38 cellular contexts compared by ENCODE assay signal in the genomic region with DNA sequence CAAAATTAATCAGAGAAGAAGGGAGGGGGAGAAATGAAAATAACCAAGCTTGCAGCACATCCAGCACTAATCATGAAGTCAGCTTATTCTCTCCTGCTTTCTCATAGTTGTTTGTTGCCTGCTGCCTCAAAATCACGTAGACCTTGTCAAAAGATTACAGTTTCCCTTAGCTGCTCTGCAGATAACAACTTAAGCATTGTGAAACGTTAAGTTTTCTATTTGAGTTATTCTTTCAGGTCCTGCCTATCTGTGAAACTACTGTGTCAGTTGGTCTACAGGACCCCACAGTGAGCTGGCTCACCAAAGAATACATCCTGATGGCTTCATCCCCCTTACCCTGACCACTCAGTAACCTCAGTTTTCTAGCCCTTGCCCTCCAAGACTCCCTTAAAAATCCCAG. TPM values are rescaled to one million over a fixed set of nuclear protein-coding genes. Genes with fewer than 3 reads are reported as not detected.
"Had no signal": no experiment of that assay in that cellular context is flagged by ENCODE, and none has a peak within 500 bp of the region (broad histone marks: within the 10 kb centered on the region; RNA-seq: fewer than 3 reads in every experiment).

No MANE protein-coding gene starts in this region.

- H3K27ac Mint-ChIP-seq: activated B cell treated with CpG ODN at 0.5 μM for 24 hours; activated naive CD8-positive, alpha-beta T cell; activated T-cell treated with anti-CD3 and anti-CD28 coated beads, Interleukin-2, amount 50 U/mL, for 24 hours; activated T-helper 1 cell treated with anti-CD3 and anti-CD28 coated beads, Interleukin-12 subunit alpha, Interleukin-12 subunit beta, Interleukin-2, Interleukin-4 antibody, amounts not matched to agents 30 ng/mL and 10 ng/mL and 1 ng/mL, durations not matched to agents 14 hours and 24 hours and 36 hours; effector memory CD8-positive, alpha-beta T cell; T-helper 2 cell treated with Interferon-gamma antibody and Interleukin-4, amounts not matched to agents 5 μg/mL and 100 μg/mL, for 36 hours had no signal

- H3K4me3 ChIP-seq: esophagus squamous epithelium, gastroesophageal sphincter, heart right ventricle had no signal

- H3K27ac ChIP-seq: brain microvascular endothelial cell, esophagus squamous epithelium, gastroesophageal sphincter, heart right ventricle, WERI-Rb-1 had no signal

- H3K9me3 Mint-ChIP-seq: activated B cell treated with CpG ODN at 0.5 μM for 24 hours; activated T-cell treated with anti-CD3 and anti-CD28 coated beads, Interleukin-2, amount 50 U/mL, for 24 hours; activated T-helper 1 cell treated with anti-CD3 and anti-CD28 coated beads, Interleukin-12 subunit alpha, Interleukin-12 subunit beta, Interleukin-2, Interleukin-4 antibody, amounts not matched to agents 30 ng/mL and 10 ng/mL and 1 ng/mL, durations not matched to agents 14 hours and 24 hours and 36 hours; effector memory CD8-positive, alpha-beta T cell had no signal

- H3K4me1 ChIP-seq: esophagus squamous epithelium, gastroesophageal sphincter, heart right ventricle had no signal

- ATAC-seq: activated CD4-positive, CD25-positive, alpha-beta regulatory T cell treated with anti-CD3 and anti-CD28 coated beads, Interleukin-2, amount 50 U/mL, for 24 hours; effector memory CD8-positive, alpha-beta T cell; gastroesophageal sphincter; heart right ventricle; T-helper 17 cell had no signal

- H3K36me3 ChIP-seq: brain microvascular endothelial cell, esophagus squamous epithelium, gastroesophageal sphincter, heart right ventricle, WERI-Rb-1 had no signal

- FAIRE-seq: astrocyte, colon had no signal

- H3K36me3 Mint-ChIP-seq: activated naive CD8-positive, alpha-beta T cell had no signal

- H3K27me3 ChIP-seq: brain microvascular endothelial cell, esophagus squamous epithelium, gastroesophageal sphincter had no signal

- H3K4me1 Mint-ChIP-seq: activated B cell treated with CpG ODN at 0.5 μM for 24 hours had no signal

- H3K9me3 ChIP-seq: esophagus squamous epithelium, gastroesophageal sphincter, heart right ventricle had no signal

- H3K4me3 Mint-ChIP-seq: activated B cell treated with CpG ODN at 0.5 μM for 24 hours; activated naive CD8-positive, alpha-beta T cell; activated T-cell treated with anti-CD3 and anti-CD28 coated beads, Interleukin-2, amount 50 U/mL, for 24 hours; activated T-helper 1 cell treated with anti-CD3 and anti-CD28 coated beads, Interleukin-12 subunit alpha, Interleukin-12 subunit beta, Interleukin-2, Interleukin-4 antibody, amounts not matched to agents 30 ng/mL and 10 ng/mL and 1 ng/mL, durations not matched to agents 14 hours and 24 hours and 36 hours; effector memory CD8-positive, alpha-beta T cell; T-helper 17 cell; T-helper 2 cell treated with Interferon-gamma antibody and Interleukin-4, amounts not matched to agents 5 μg/mL and 100 μg/mL, for 36 hours had no signal

- H3K27me3 Mint-ChIP-seq: activated naive CD8-positive, alpha-beta T cell; activated T-cell treated with anti-CD3 and anti-CD28 coated beads, Interleukin-2, amount 50 U/mL, for 24 hours; T-helper 17 cell had no signal

- DNase-seq: activated B cell treated with CpG ODN at 0.5 μM for 24 hours; activated CD4-positive, alpha-beta T cell treated with anti-CD3 and anti-CD28 coated beads for 48 hours; activated CD4-positive, alpha-beta T cell treated with anti-CD3 and anti-CD28 coated beads, Interleukin-2, amount 50 U/mL, for 1 hour; activated CD4-positive, alpha-beta T cell treated with anti-CD3 and anti-CD28 coated beads, Interleukin-2, amount 50 U/mL, for 48 hours; activated CD8-positive, alpha-beta memory T cell treated with anti-CD3 and anti-CD28 coated beads, Interleukin-2, amount 50 U/mL, for 48 hours; activated effector memory CD4-positive, alpha-beta T cell treated with Interleukin-2 at 50 U/mL for 16 hours; activated gamma-delta T cell treated with Interleukin-2 at 50 U/mL for 16 hours; activated naive CD4-positive, alpha-beta T cell treated with anti-CD3 and anti-CD28 coated beads, Interleukin-2, amount 50 U/mL, for 16 hours; activated naive CD4-positive, alpha-beta T cell treated with Interleukin-2 at 50 U/mL for 16 hours; activated T-cell treated with anti-CD3 and anti-CD28 coated beads for 4 hours; activated T-cell treated with anti-CD3 and anti-CD28 coated beads, Interleukin-2, amount 50 U/mL, for 24 hours; amniotic stem cell; anterior cingulate cortex; brain microvascular endothelial cell; caudate nucleus; cortex of kidney; dermis blood vessel endothelial cell; effector CD4-positive, alpha-beta T cell; effector memory CD8-positive, alpha-beta T cell; esophagus squamous epithelium; foreskin melanocyte; heart right ventricle; T-helper 17 cell; T1000; WERI-Rb-1 had no signal

RNA-seq across cellular contexts. Expression of gene SLC17A4, which starts 32.9 kb away (rescaled TPM):
- total RNA-seq: activated B cell treated with CpG ODN at 0.5 μM for 24 hours; activated T-helper 1 cell treated with anti-CD3 and anti-CD28 coated beads, Interleukin-12 subunit alpha, Interleukin-12 subunit beta, Interleukin-2, Interleukin-4 antibody, amounts not matched to agents 30 ng/mL and 10 ng/mL and 1 ng/mL, durations not matched to agents 14 hours and 24 hours and 36 hours; astrocyte; chondrocyte; dermis blood vessel endothelial cell; esophagus squamous epithelium; fibroblast of lung; fibroblast of villous mesenchyme; gastroesophageal sphincter; glomerular endothelial cell; heart right ventricle; T-helper 17 cell had no signal
- polyA plus RNA-seq: esophagus, fibroblast of lung, heart right ventricle had no signal

RNA-seq across cellular contexts. Expression of gene SLC17A1, which starts 44.4 kb away (rescaled TPM):
- total RNA-seq: activated B cell treated with CpG ODN at 0.5 μM for 24 hours; activated T-helper 1 cell treated with anti-CD3 and anti-CD28 coated beads, Interleukin-12 subunit alpha, Interleukin-12 subunit beta, Interleukin-2, Interleukin-4 antibody, amounts not matched to agents 30 ng/mL and 10 ng/mL and 1 ng/mL, durations not matched to agents 14 hours and 24 hours and 36 hours; astrocyte; chondrocyte; dermis blood vessel endothelial cell; esophagus squamous epithelium; fibroblast of lung; fibroblast of villous mesenchyme; gastroesophageal sphincter; glomerular endothelial cell; heart right ventricle had no signal
- polyA plus RNA-seq: adipose tissue, esophagus, fibroblast of lung, heart right ventricle had no signal
